Comparison of ENCODE assay signal across 9 cellular contexts in genomic region chr14:105399441-105399775, GRCh38. TPM values are rescaled to one million over a fixed set of nuclear protein-coding genes. Genes with fewer than 3 reads are reported as not detected.
DNase-seq lines count a peak whose midpoint lies in the region; ATAC-seq and TF ChIP-seq lines count a peak whose summit lies in the region.
"Had no signal": no experiment of that assay in that cellular context is flagged by ENCODE, and none has a peak within 500 bp of the region (broad histone marks: within the 10 kb centered on the region; RNA-seq: fewer than 3 reads in every experiment).

No MANE protein-coding gene starts in this region.

- H3K4me1 ChIP-seq in SK-N-SH (ENCODE audit: control insufficient read depth in 1 of 2, insufficient read depth in 2 of 2, low read depth in 1 of 2, low read length in 1 of 2) (peaks cover 0 to 19% of the 10 kb centered on the region in 2 experiments; a peak in 1 of 4 replicates), stomach (peaks cover 14 to 28% (median 22%) of the 10 kb centered on the region in 4 donors), transverse colon (peaks cover 11 to 17% (median 15%) of the 10 kb centered on the region in 4 donors)

- H3K9me2 ChIP-seq in SK-N-SH = no peaks in the 10 kb centered on the region

- TF ChIP-seq EP300 in SK-N-SH (IDR thresholded peaks at IDR 0.05; ENCODE audit: borderline replicate concordance in 1 of 2, low read depth in 1 of 2, low read length in 1 of 2) = no peak
- TF ChIP-seq EP300 in stomach (IDR thresholded peaks at IDR 0.05) = no peak
- no peak for TF ChIP-seq EP300 in transverse colon (IDR thresholded peaks at IDR 0.05; ENCODE audit: low read depth)

- CTCF ChIA-PET in SK-N-SH (lab: Yijun Ruan, JAX) = interaction anchor here (0.7 to 1.1 kb wide), 5 partner anchors 16 to 129 kb away, joined by 3 to 4 read pairs (median 3); no protein-coding TSS in a partner anchor

- H3K9me3 Mint-ChIP-seq in activated T-helper 2 cell treated with anti-CD3 and anti-CD28 coated beads, Interferon-gamma antibody, Interleukin-2, Interleukin-4, amounts not matched to agents 10 μg/mL and 5 μg/mL and 100 μg/mL, durations not matched to agents 14 hours and 24 hours and 36 hours = peaks cover 11% of the 10 kb centered on the region
- H3K9me3 Mint-ChIP-seq in immature natural killer cell = peaks cover 0 to 4% (median 0%) of the 10 kb centered on the region in 6 donors

- peak overlapping the region; percentile 99 for H3K4me2 ChIP-seq in SK-N-SH

- H3K36me3 ChIP-seq in SK-N-SH (replicated peaks in 1 of 2; ENCODE audit: control insufficient read depth in 1 of 2, insufficient read depth in 2 of 2, low read length in 1 of 2) (peaks cover 10 to 11% of the 10 kb centered on the region in 2 experiments), stomach (peaks cover 6 to 33% (median 22%) of the 10 kb centered on the region in 4 donors), transverse colon (peaks cover 0 to 6% (median 2%) of the 10 kb centered on the region in 4 donors)

- TF ChIP-seq CTCF in SK-N-SH (IDR thresholded peaks at IDR 0.05) = no peak
- TF ChIP-seq CTCF in stomach (IDR thresholded peaks at IDR 0.05) = no peak
- no peak for TF ChIP-seq CTCF in transverse colon (IDR thresholded peaks at IDR 0.05)

- no peaks in the 10 kb centered on the region for H3K27me3 ChIP-seq in SK-N-SH (ENCODE audit: insufficient read depth)
- H3K27me3 ChIP-seq in stomach = no peaks in the 10 kb centered on the region
- H3K27me3 ChIP-seq in transverse colon = no peaks in the 10 kb centered on the region

- H3K4me3 Mint-ChIP-seq in activated T-helper 2 cell treated with anti-CD3 and anti-CD28 coated beads, Interferon-gamma antibody, Interleukin-2, Interleukin-4, amounts not matched to agents 10 μg/mL and 5 μg/mL and 100 μg/mL, durations not matched to agents 14 hours and 24 hours and 36 hours (ENCODE audit: low read depth) = peak overlapping the region; percentile 92
- peak overlapping the region; percentile 83 to 90 (median 86) for H3K4me3 Mint-ChIP-seq in immature natural killer cell

- H3K9ac ChIP-seq in SK-N-SH = peak overlapping the region; percentile 83; the same call in 1 of the 2 replicates

- TF ChIP-seq POLR2A in stomach (IDR thresholded peaks at IDR 0.05) (no peak), transverse colon (IDR thresholded peaks at IDR 0.05) (no peak)

- in situ Hi-C loops in transverse colon (cut with MboI; ENCODE audit: low pct_ligation_motif_present in 1 of 4, low pct_unique_long_range_greater_than_20kb in 1 of 4, low sequenced_read_pairs in 3 of 4) = no loop called here

- H3K4me1 Mint-ChIP-seq in activated T-helper 2 cell treated with anti-CD3 and anti-CD28 coated beads, Interferon-gamma antibody, Interleukin-2, Interleukin-4, amounts not matched to agents 10 μg/mL and 5 μg/mL and 100 μg/mL, durations not matched to agents 14 hours and 24 hours and 36 hours (ENCODE audit: low read depth) = peaks cover 21% of the 10 kb centered on the region
- H3K4me1 Mint-ChIP-seq in immature natural killer cell = peaks cover 26 to 40% of the 10 kb centered on the region in 2 donors

- H3K79me2 ChIP-seq in SK-N-SH (ENCODE audit: insufficient read depth) = peaks cover 14% of the 10 kb centered on the region; the same call in 1 of the 2 replicates

- H3K4me3 ChIP-seq in SK-N-SH (ENCODE audit: low read depth in 2 of 2, low read length in 1 of 2) = peak overlapping the region; percentile 60 to 80
- peak overlapping the region; percentile 76 to 90 (median 80) for H3K4me3 ChIP-seq in stomach
- H3K4me3 ChIP-seq in transverse colon = peak overlapping the region in 2 of 4 donors; percentile 70 to 76

- no peak for TF ChIP-seq RAD21 in SK-N-SH (IDR thresholded peaks at IDR 0.05; ENCODE audit: low read length)

- no peak for DNase-seq in SK-N-SH
- DNase-seq in activated T-helper 2 cell treated with anti-CD3 and anti-CD28 coated beads, Interferon-gamma antibody, Interleukin-2, Interleukin-4, amounts not matched to agents 10 μg/mL and 5 μg/mL and 100 μg/mL, durations not matched to agents 14 hours and 24 hours and 36 hours (ENCODE audit: low spot score) = no peak
- no peak for DNase-seq in immature natural killer cell
- no peak for DNase-seq in stomach
- no peak for DNase-seq in transverse colon
- DNase-seq in NCI-H2196 treated with DMSO at 0.1 percent for 48 hours (lab: John Stamatoyannopoulos, UW; ENCODE audit: unreplicated experiment) = no peak
- no peak for DNase-seq in T-helper 9 cell
- DNase-seq: stimulated activated naive CD4-positive, alpha-beta T cell had no signal

- peaks cover 3% of the 10 kb centered on the region; the same call in 1 of the 2 replicates for H3K9me3 ChIP-seq in SK-N-SH
- H3K9me3 ChIP-seq in stomach = peaks cover 0 to 37% (median 10%) of the 10 kb centered on the region in 4 donors
- H3K9me3 ChIP-seq in transverse colon = no peaks in the 10 kb centered on the region

- no peaks in the 10 kb centered on the region for H3F3A ChIP-seq in SK-N-SH (replicated peaks; ENCODE audit: insufficient read depth)

- 75% methylated on average over 5 of the region's 9 CpGs for WGBS in SK-N-SH (ENCODE audit: low lambda C conversion rate)
- 86 to 97% (median 94%) methylated on average over 5 to 9 of the region's 9 CpGs for WGBS in stomach, 5 donors
- WGBS in transverse colon (ENCODE audit: low coverage in 1 of 2), 2 donors = 91% methylated on average over 9 of the region's 9 CpGs; no CpG with 5 or more reads in 1 of the 2 donors

- POLR2A ChIA-PET in SK-N-SH (lab: Yijun Ruan, JAX) = interaction anchor here (0.6 to 2.5 kb wide), 3 partner anchors 12 to 323 kb away, joined by 3 to 8 read pairs (median 5); no protein-coding TSS in a partner anchor

- peak overlapping the region; percentile 85 for H3K27ac Mint-ChIP-seq in activated T-helper 2 cell treated with anti-CD3 and anti-CD28 coated beads, Interferon-gamma antibody, Interleukin-2, Interleukin-4, amounts not matched to agents 10 μg/mL and 5 μg/mL and 100 μg/mL, durations not matched to agents 14 hours and 24 hours and 36 hours
- H3K27ac Mint-ChIP-seq in immature natural killer cell = peak overlapping the region in 5 of 6 donors; percentile 13 to 87 (median 42)

- no peak overlapping the region for H2AFZ ChIP-seq in SK-N-SH (ENCODE audit: low read depth)

- peak overlapping the region in 1 of 2 experiments; percentile 91; a peak in 1 of 4 replicates for H3K27ac ChIP-seq in SK-N-SH (ENCODE audit: low read depth in 2 of 2, low read length in 1 of 2)
- peak overlapping the region in 2 of 5 donors; percentile 89 to 94 for H3K27ac ChIP-seq in stomach
- peak overlapping the region in 1 of 4 donors; percentile 88 for H3K27ac ChIP-seq in transverse colon

- intact Hi-C loops in activated T-helper 2 cell treated with anti-CD3 and anti-CD28 coated beads, Interferon-gamma antibody, Interleukin-2, Interleukin-4, amounts not matched to agents 10 μg/mL and 5 μg/mL and 100 μg/mL, durations not matched to agents 14 hours and 24 hours and 36 hours (cut with micrococcal nuclease) = loop anchor here (2.0 kb wide), 1 partner anchor 15 kb away; no protein-coding TSS in a partner anchor
- intact Hi-C loops in stomach (cut with DNase I; ENCODE audit: low total_unique reads) (no loop called here), transverse colon (cut with DNase I; ENCODE audit: low total_unique reads) (no loop called here)

- no peaks in the 10 kb centered on the region for H3K27me3 Mint-ChIP-seq in activated T-helper 2 cell treated with anti-CD3 and anti-CD28 coated beads, Interferon-gamma antibody, Interleukin-2, Interleukin-4, amounts not matched to agents 10 μg/mL and 5 μg/mL and 100 μg/mL, durations not matched to agents 14 hours and 24 hours and 36 hours (ENCODE audit: low read depth)
- peaks cover 6 to 12% (median 6%) of the 10 kb centered on the region in 3 donors for H3K27me3 Mint-ChIP-seq in immature natural killer cell (ENCODE audit: low read depth in 3 of 3)

- H4K20me1 ChIP-seq in SK-N-SH (ENCODE audit: insufficient read depth) = no peaks in the 10 kb centered on the region

- peaks cover 40% of the 10 kb centered on the region for H3K36me3 Mint-ChIP-seq in activated T-helper 2 cell treated with anti-CD3 and anti-CD28 coated beads, Interferon-gamma antibody, Interleukin-2, Interleukin-4, amounts not matched to agents 10 μg/mL and 5 μg/mL and 100 μg/mL, durations not matched to agents 14 hours and 24 hours and 36 hours (ENCODE audit: low read depth)
- peaks cover 13 to 14% (median 13%) of the 10 kb centered on the region in 3 donors for H3K36me3 Mint-ChIP-seq in immature natural killer cell

- no peak for ATAC-seq in SK-N-SH treated with all-trans-retinoic acid at 6 μM for 48 hours

TF ChIP-seq in SK-N-SH, 30 proteins besides CTCF, POLR2A, EP300 and RAD21 (continues in another document):
- TF ChIP-seq GABPA (IDR thresholded peaks at IDR 0.05; ENCODE audit: low read depth) = no peak
- no peak for TF ChIP-seq FOSL2 (IDR thresholded peaks at IDR 0.05; ENCODE audit: borderline replicate concordance, low read depth)
- TF ChIP-seq TCF12 (IDR thresholded peaks at IDR 0.05) = no peak
- no peak for TF ChIP-seq EZH2phosphoT487 (IDR thresholded peaks at IDR 0.05; ENCODE audit: borderline replicate concordance, low read depth)

RNA-seq across cellular contexts. Expression of gene TEX22, which starts 1.1 kb away (rescaled TPM):
- polyA plus RNA-seq in SK-N-SH (2012; rRNA removed) = 0.26 and 0.29 TPM in 2 replicates
- 0.04 and 0.35 TPM in 2 replicates for polyA plus RNA-seq in SK-N-SH (2012; cell fraction: cytosol; rRNA removed)
- polyA plus RNA-seq in SK-N-SH (2012; cell fraction: nucleus; rRNA removed) = 2.6 TPM in 2 replicates
- 4.7 and 5.0 TPM in 2 replicates for total RNA-seq in activated T-helper 2 cell treated with anti-CD3 and anti-CD28 coated beads, Interferon-gamma antibody, Interleukin-2, Interleukin-4, amounts not matched to agents 10 μg/mL and 5 μg/mL and 100 μg/mL, durations not matched to agents 14 hours and 24 hours and 36 hours
- 1 to 10 TPM in 1 of 3 donors, under 1 TPM in 2; 0.52 to 1.0 (median 0.79) TPM for polyA plus RNA-seq in immature natural killer cell
- under 1 TPM in 1 of 5 donors, not detected in 4; 0.18 TPM for total RNA-seq in stomach
- under 1 TPM in 1 of 3 donors, not detected in 2; 0.35 TPM for polyA plus RNA-seq in stomach
- under 1 TPM in 1 of 4 donors, not detected in 3; 0.41 TPM for total RNA-seq in transverse colon

RNA-seq across cellular contexts. Expression of gene MTA1, which starts 20.2 kb away (rescaled TPM):
- polyA plus RNA-seq in SK-N-SH (2012; rRNA removed) = 74.8 and 96.3 TPM in 2 replicates
- polyA plus RNA-seq in SK-N-SH (2012; cell fraction: cytosol; rRNA removed) = 45.4 and 60.6 TPM in 2 replicates
- polyA plus RNA-seq in SK-N-SH (2012; cell fraction: nucleus; rRNA removed) = 499 and 721 TPM in 2 replicates
- total RNA-seq in activated T-helper 2 cell treated with anti-CD3 and anti-CD28 coated beads, Interferon-gamma antibody, Interleukin-2, Interleukin-4, amounts not matched to agents 10 μg/mL and 5 μg/mL and 100 μg/mL, durations not matched to agents 14 hours and 24 hours and 36 hours = 170 and 172 TPM in 2 replicates
- 1 to 10 TPM in 2 of 3 donors, under 1 TPM in 1; 0.82 to 3.0 (median 2.8) TPM for polyA plus RNA-seq in immature natural killer cell
- total RNA-seq in stomach = 100 to 1,000 TPM in 2 of 5 donors, 10 to 100 TPM in 3; 49.8 to 183 (median 85.5) TPM
- 10 to 100 TPM; 24.9 to 57.1 (median 40.3) TPM for polyA plus RNA-seq in stomach
- 100 to 1,000 TPM in 2 of 4 donors, 10 to 100 TPM in 2; 79.4 to 293 (median 106) TPM for total RNA-seq in transverse colon
